ENCODE assay signal across 1 cellular context in genomic region chr1:185694081-185694480, GRCh38.
TF ChIP-seq lines count a peak whose summit lies in the region.

No MANE protein-coding gene starts in this region.

TF ChIP-seq in GM12878, 131 proteins besides CTCF, POLR2A, EP300 and RAD21 (continued from another document):
- TF ChIP-seq CHD4 (IDR thresholded peaks at IDR 0.05) (no peak), CBX5 (IDR thresholded peaks at IDR 0.05; ENCODE audit: low read depth) (peak; percentile 82; the same call in 1 of the 2 replicates), RCOR1 (conservative IDR thresholded peaks at IDR 0.05; ENCODE audit: low read depth, low read length) (no peak), SRF (IDR thresholded peaks at IDR 0.05; ENCODE audit: low read depth in 2 of 2, low read length in 2 of 2) (peak; percentile 85 to 96)
TF ChIP-seq in GM12878: peak in this region for 13.
